9 cellular contexts compared by ENCODE assay signal in the genomic region with DNA sequence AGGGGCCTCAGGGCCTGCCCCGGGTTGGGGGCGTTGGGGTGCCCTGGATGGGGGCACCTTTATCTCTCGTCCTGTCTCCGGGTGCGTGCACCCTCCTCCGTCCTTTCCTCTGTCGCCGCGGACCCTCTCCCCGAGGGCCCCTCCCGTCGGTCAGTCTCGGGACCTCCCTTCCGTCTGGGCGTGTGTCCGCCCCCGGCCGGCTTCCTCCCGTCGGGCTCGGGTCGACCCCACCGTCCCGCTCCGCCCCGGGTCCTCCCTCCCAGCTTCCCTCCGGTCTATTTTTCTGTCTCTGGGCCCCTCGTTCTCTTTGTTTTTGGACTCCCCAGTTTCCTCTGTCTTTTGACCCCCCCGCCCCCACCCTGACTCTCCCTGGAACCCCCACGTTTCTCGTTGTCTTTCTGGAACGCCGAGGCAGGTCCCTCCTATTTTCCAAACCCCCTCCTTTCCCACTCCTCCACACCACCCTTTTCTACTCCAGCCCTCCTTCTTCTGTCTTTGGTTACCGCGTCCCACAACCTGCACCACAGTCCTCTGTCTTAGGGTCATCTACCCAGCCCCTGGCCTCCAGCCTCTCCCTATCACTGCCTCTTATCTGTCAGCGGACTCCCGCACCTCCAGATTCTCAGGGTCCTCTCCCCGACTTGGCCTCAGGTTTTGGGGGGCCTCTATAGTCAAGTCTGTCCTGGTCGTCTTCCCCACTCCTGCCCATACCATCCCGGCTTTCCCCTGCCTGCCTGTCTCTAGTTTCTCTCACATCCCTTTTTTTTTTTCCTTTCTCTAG. TPM values are rescaled to one million over a fixed set of nuclear protein-coding genes. Genes with fewer than 3 reads are reported as not detected.
DNase-seq lines count a peak whose midpoint lies in the region; ATAC-seq and TF ChIP-seq lines count a peak whose summit lies in the region.
"Had no signal": no experiment of that assay in that cellular context is flagged by ENCODE, and none has a peak within 500 bp of the region (broad histone marks: within the 10 kb centered on the region; RNA-seq: fewer than 3 reads in every experiment).

No MANE protein-coding gene starts in this region.

- peak; percentile 83 for DNase-seq in activated CD4-positive, alpha-beta T cell treated with anti-CD3 and anti-CD28 coated beads, Interleukin-2, amount 10 ng/mL, durations not matched to agents 24 days and 14 days
- no peak for DNase-seq in activated CD4-positive, alpha-beta T cell treated with anti-CD3 and anti-CD28 coated beads, Interleukin-2, amount 50 U/mL, for 4 hours
- peak; percentile 42 for DNase-seq in RPMI7951 (ENCODE audit: low read depth)
- no peak for DNase-seq in mesothelial cell of epicardium (ENCODE audit: low spot score in 2 of 2, unreplicated experiment in 2 of 2)

- WGBS in urinary bladder = 1% methylated on average over 40 of the region's 40 CpGs

- H3K9me3 Mint-ChIP-seq in activated CD4-positive, alpha-beta T cell treated with anti-CD3 and anti-CD28 coated beads, Interleukin-2, amount 10 ng/mL, durations not matched to agents 24 days and 14 days = no peaks in the 10 kb centered on the region
- no peaks in the 10 kb centered on the region for H3K9me3 Mint-ChIP-seq in mesothelial cell of epicardium

- H3K4me3 Mint-ChIP-seq in activated CD4-positive, alpha-beta T cell treated with anti-CD3 and anti-CD28 coated beads, Interleukin-2, amount 10 ng/mL, durations not matched to agents 24 days and 14 days = peak overlapping the region; percentile 91
- peak overlapping the region; percentile 82 for H3K4me3 Mint-ChIP-seq in mesothelial cell of epicardium

- peaks cover 43% of the 10 kb centered on the region for H3K36me3 Mint-ChIP-seq in activated CD4-positive, alpha-beta T cell treated with anti-CD3 and anti-CD28 coated beads, Interleukin-2, amount 10 ng/mL, durations not matched to agents 24 days and 14 days (ENCODE audit: low read depth)
- peaks cover 2% of the 10 kb centered on the region for H3K36me3 Mint-ChIP-seq in mesothelial cell of epicardium

- TF ChIP-seq CTCF in mesothelial cell of epicardium (IDR thresholded peaks at IDR 0.05; ENCODE audit: unreplicated experiment) = no peak

- intact Hi-C loops in activated CD4-positive, alpha-beta T cell treated with anti-CD3 and anti-CD28 coated beads, Interleukin-2, amount 10 ng/mL, durations not matched to agents 24 days and 14 days (cut with micrococcal nuclease) = loop anchor here (2.0 kb wide), 1 partner anchor 49 kb away; a partner anchor contains a TSS

- ATAC-seq in GM19324 (IDR thresholded peaks at IDR 0.05; ENCODE audit: low FRiP score, unreplicated experiment) (no peak), HG02798 (IDR thresholded peaks at IDR 0.05; ENCODE audit: poor library complexity, unreplicated experiment) (no peak)

- H3K27ac Mint-ChIP-seq in activated CD4-positive, alpha-beta T cell treated with anti-CD3 and anti-CD28 coated beads, Interleukin-2, amount 10 ng/mL, durations not matched to agents 24 days and 14 days = peak overlapping the region; percentile 79
- H3K27ac Mint-ChIP-seq in mesothelial cell of epicardium = peak overlapping the region; percentile 94

- no peaks in the 10 kb centered on the region for H3K9me3 ChIP-seq in duodenal mucosa (ENCODE audit: control insufficient read depth in 1 of 2, low read length in 2 of 2)

- no peaks in the 10 kb centered on the region for H3K27me3 Mint-ChIP-seq in activated CD4-positive, alpha-beta T cell treated with anti-CD3 and anti-CD28 coated beads, Interleukin-2, amount 10 ng/mL, durations not matched to agents 24 days and 14 days
- no peaks in the 10 kb centered on the region for H3K27me3 Mint-ChIP-seq in mesothelial cell of epicardium (ENCODE audit: low read depth)

- no peaks in the 10 kb centered on the region for H3K27me3 ChIP-seq in duodenal mucosa (ENCODE audit: control insufficient read depth in 1 of 2, insufficient read depth in 2 of 2, low read length in 2 of 2)

- H3K4me3 ChIP-seq in duodenal mucosa (ENCODE audit: low read depth in 1 of 2, low read length in 2 of 2) (peak overlapping the region; percentile 84 to 87), urinary bladder (ENCODE audit: low read depth, low read length) (peak overlapping the region; percentile 90)

- H3K36me3 ChIP-seq in duodenal mucosa (ENCODE audit: control insufficient read depth in 1 of 2, insufficient read depth in 2 of 2, low read length in 2 of 2) (peaks cover 0 to 19% of the 10 kb centered on the region in 2 donors), urinary bladder (ENCODE audit: insufficient read depth) (peaks cover 5% of the 10 kb centered on the region)

- H3K27ac ChIP-seq in duodenal mucosa (ENCODE audit: low read depth, low read length) (peak overlapping the region; percentile 84), urinary bladder (ENCODE audit: low read depth) (peak overlapping the region; percentile 94)

- peaks cover 64% of the 10 kb centered on the region for H3K4me1 Mint-ChIP-seq in activated CD4-positive, alpha-beta T cell treated with anti-CD3 and anti-CD28 coated beads, Interleukin-2, amount 10 ng/mL, durations not matched to agents 24 days and 14 days
- H3K4me1 Mint-ChIP-seq in mesothelial cell of epicardium = peaks cover 44% of the 10 kb centered on the region

- H3K9ac ChIP-seq in duodenal mucosa (ENCODE audit: low read depth in 1 of 2, low read length in 2 of 2) = peak overlapping the region; percentile 72 to 73

- H3K4me1 ChIP-seq in duodenal mucosa (ENCODE audit: control insufficient read depth in 1 of 2, insufficient read depth in 2 of 2, low read length in 2 of 2) (peaks cover 58 to 59% of the 10 kb centered on the region in 2 donors), urinary bladder (ENCODE audit: insufficient read depth) (no peaks in the 10 kb centered on the region)

RNA-seq across cellular contexts. Expression of a gene that starts 0.8 kb away (rescaled TPM):
- 88.9 and 94.4 TPM in 2 replicates for total RNA-seq in activated CD4-positive, alpha-beta T cell treated with anti-CD3 and anti-CD28 coated beads, Interleukin-2, amount 10 ng/mL, durations not matched to agents 24 days and 14 days
- total RNA-seq in RPMI7951 (2014; rRNA removed; shearing (Covaris generic)) = 55.3 and 64.7 TPM in 2 replicates
- total RNA-seq in mesothelial cell of epicardium (107 to 109 TPM (median 108 TPM) in 3 replicates), urinary bladder (39.5 TPM)
- 122 TPM for polyA plus RNA-seq in urinary bladder

RNA-seq across cellular contexts. Expression of a gene that starts 21.7 kb away (rescaled TPM):
- total RNA-seq in activated CD4-positive, alpha-beta T cell treated with anti-CD3 and anti-CD28 coated beads, Interleukin-2, amount 10 ng/mL, durations not matched to agents 24 days and 14 days = 36.3 and 41.0 TPM in 2 replicates
- total RNA-seq in RPMI7951 (2014; rRNA removed; shearing (Covaris generic)) = 19.6 and 23.0 TPM in 2 replicates
- total RNA-seq in mesothelial cell of epicardium (13.2 to 15.8 TPM (median 14.5 TPM) in 3 replicates), urinary bladder (2.7 TPM)
- 46.2 TPM for polyA plus RNA-seq in urinary bladder

RNA-seq across cellular contexts. Expression of a gene that starts 24.4 kb away (rescaled TPM):
- total RNA-seq in activated CD4-positive, alpha-beta T cell treated with anti-CD3 and anti-CD28 coated beads, Interleukin-2, amount 10 ng/mL, durations not matched to agents 24 days and 14 days = 0.56 TPM in 1 of 2 replicates, not detected in the other
- total RNA-seq in RPMI7951 (2014; rRNA removed; shearing (Covaris generic)) = 8.9 and 12.6 TPM in 2 replicates
- total RNA-seq in mesothelial cell of epicardium (1.2 to 2.7 TPM (median 1.4 TPM) in 3 replicates), urinary bladder (2.9 TPM)
- polyA plus RNA-seq in urinary bladder = 11.8 TPM
- total RNA-seq: frontal cortex had no signal

RNA-seq across cellular contexts. Expression of a gene that starts 48.7 kb away (rescaled TPM):
- 268 and 273 TPM in 2 replicates for total RNA-seq in activated CD4-positive, alpha-beta T cell treated with anti-CD3 and anti-CD28 coated beads, Interleukin-2, amount 10 ng/mL, durations not matched to agents 24 days and 14 days
- 86.5 and 102 TPM in 2 replicates for total RNA-seq in RPMI7951 (2014; rRNA removed; shearing (Covaris generic))
- total RNA-seq in mesothelial cell of epicardium (109 to 121 TPM (median 111 TPM) in 3 replicates), urinary bladder (22.6 TPM)
- 67.2 TPM for polyA plus RNA-seq in urinary bladder

RNA-seq across cellular contexts. Expression of a gene that starts 49.5 kb away (rescaled TPM):
- 8.6 and 9.4 TPM in 2 replicates for total RNA-seq in activated CD4-positive, alpha-beta T cell treated with anti-CD3 and anti-CD28 coated beads, Interleukin-2, amount 10 ng/mL, durations not matched to agents 24 days and 14 days
- total RNA-seq in RPMI7951 (2014; rRNA removed; shearing (Covaris generic)) = 1.3 and 1.5 TPM in 2 replicates
- total RNA-seq in mesothelial cell of epicardium (14.2 to 18.4 TPM (median 15.0 TPM) in 3 replicates), urinary bladder (0.79 TPM)
- 5.7 TPM for polyA plus RNA-seq in urinary bladder

Comparison
In these comparisons a context has a peak if more than half of its experiments do, and no peak if none do; other contexts are left out.
1. DNase-seq: peak in activated CD4-positive, alpha-beta T cell treated with anti-CD3 and anti-CD28 coated beads, Interleukin-2, amount 10 ng/mL, durations not matched to agents 24 days and 14 days (single experiment) and RPMI7951 (single experiment); none in activated CD4-positive, alpha-beta T cell treated with anti-CD3 and anti-CD28 coated beads, Interleukin-2, amount 50 U/mL, for 4 hours (0 of 2) and mesothelial cell of epicardium (0 of 2).